In the genomic region with DNA sequence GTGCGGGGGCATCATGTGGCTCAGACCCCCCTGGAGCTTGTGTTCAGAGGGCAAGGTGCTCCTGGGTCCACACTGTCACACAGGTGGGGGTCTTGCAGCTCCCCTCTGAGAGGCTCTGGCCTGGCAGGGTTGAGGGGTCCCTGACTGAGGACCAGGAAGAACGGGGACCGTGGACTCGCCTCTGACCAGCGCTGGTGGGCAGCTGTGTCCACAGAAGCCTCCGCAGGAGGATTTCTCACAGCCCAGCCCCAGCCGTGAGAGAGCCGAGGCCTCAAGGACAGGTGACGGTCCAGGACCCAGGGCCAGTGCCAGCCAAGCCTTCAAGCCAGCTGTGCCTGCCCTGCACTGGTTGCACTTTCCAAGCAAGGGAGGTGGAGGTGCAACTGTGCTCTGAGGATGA, we compare ENCODE assay signal across 19 cellular contexts.
DNase-seq lines count a peak whose midpoint lies in the region; ATAC-seq and TF ChIP-seq lines count a peak whose summit lies in the region.
"Had no signal": no experiment of that assay in that cellular context is flagged by ENCODE, and none has a peak within 500 bp of the region (broad histone marks: within the 10 kb centered on the region; RNA-seq: fewer than 3 reads in every experiment).

No MANE protein-coding gene starts in this region.

- H3K4me3 ChIP-seq in right atrium auricular region (no peak overlapping the region), Panc1 (ENCODE audit: low read depth in 2 of 2, low read length in 2 of 2) (no peak overlapping the region), breast epithelium (no peak overlapping the region)
- H3K4me3 ChIP-seq: A549 had no signal

- DNase-seq in NCI-H2196 (lab: John Stamatoyannopoulos, UW; ENCODE audit: unreplicated experiment) (peak; percentile 12), NCI-H2196 treated with DMSO at 0.1 percent for 48 hours (lab: John Stamatoyannopoulos, UW; ENCODE audit: unreplicated experiment) (no peak), Right ventricle myocardium inferior (ENCODE audit: missing footprints) (peak; percentile 32), right atrium auricular region (ENCODE audit: low spot score) (no peak), Panc1 (ENCODE audit: low read depth, low spot score) (no peak), T1000 (lab: John Stamatoyannopoulos, UW) (no peak), breast epithelium (ENCODE audit: low spot score in 2 of 2) (no peak)
- DNase-seq: AML-193; Calu3; CD8-positive, alpha-beta T cell; DMS79 treated with DMSO at 0.1 percent for 48 hours; GF-D8; GOT3; H7; HFFc6 had no signal

- ATAC-seq in Right ventricle myocardium inferior (no peak), Panc1 (peak; percentile 10; the same call in 1 of the 2 replicates)
- ATAC-seq: CD8-positive, alpha-beta T cell; HCT116 had no signal

- no peaks in the 10 kb centered on the region for H3K4me1 ChIP-seq in right atrium auricular region
- H3K4me1 ChIP-seq in Panc1 (ENCODE audit: control insufficient read depth, insufficient read depth, low read length), result no peaks in the 10 kb centered on the region
- H3K4me1 ChIP-seq in breast epithelium, result no peaks in the 10 kb centered on the region
- H3K4me1 ChIP-seq: A549 had no signal

- no peak overlapping the region for H3K27ac ChIP-seq in right atrium auricular region
- no peak overlapping the region for H3K27ac ChIP-seq in Panc1 (ENCODE audit: low read length)
- no peak overlapping the region for H3K27ac ChIP-seq in breast epithelium
- H3K27ac ChIP-seq: 22Rv1, A549, HL-60 had no signal

- peaks cover 2 to 5% of the 10 kb centered on the region in 2 donors for H3K27me3 ChIP-seq in right atrium auricular region
- H3K27me3 ChIP-seq in Panc1 (ENCODE audit: control insufficient read depth, insufficient read depth, low read length), result peaks cover 2% of the 10 kb centered on the region; the same call in 1 of the 2 replicates
- H3K27me3 ChIP-seq in breast epithelium, result peaks cover 0 to 98% of the 10 kb centered on the region in 2 donors

- no peaks in the 10 kb centered on the region for H3K36me3 ChIP-seq in right atrium auricular region
- no peaks in the 10 kb centered on the region for H3K36me3 ChIP-seq in Panc1 (ENCODE audit: control insufficient read depth, insufficient read depth, low read length)
- H3K36me3 ChIP-seq in breast epithelium, result no peaks in the 10 kb centered on the region

- intact Hi-C loops in Right ventricle myocardium inferior (cut with DNase I) (no loop called here), Panc1 (cut with micrococcal nuclease; ENCODE audit: unreplicated experiment) (no loop called here), breast epithelium (cut with DNase I; ENCODE audit: low total_unique reads) (no loop called here)

- CTCF ChIA-PET in Panc1 (lab: Charles Lee), result no interaction called here

- BruUV-seq in Panc1 (replicated peaks; lab: Mats Ljungman, UMichigan), result no TSS peak

- in situ Hi-C loops in Panc1 (cut with HindIII; ENCODE audit: low pct_unique_long_range_greater_than_20kb, low sequenced_read_pairs), result no loop called here

- TF ChIP-seq CTCF in right atrium auricular region (IDR thresholded peaks at IDR 0.05) (no peak), Panc1 (IDR thresholded peaks at IDR 0.05) (no peak), breast epithelium (IDR thresholded peaks at IDR 0.05) (no peak)

- H3K9me3 ChIP-seq in right atrium auricular region (no peaks in the 10 kb centered on the region), Panc1 (ENCODE audit: control insufficient read depth, insufficient read depth, low read depth, low read length) (no peaks in the 10 kb centered on the region), breast epithelium (peaks cover 0 to 5% of the 10 kb centered on the region in 2 donors)
- H3K9me3 ChIP-seq: A549 had no signal

- no peak for TF ChIP-seq POLR2A in breast epithelium (IDR thresholded peaks at IDR 0.05)

- POLR2A ChIA-PET in Panc1 (lab: Charles Lee), result no interaction called here

Comparison
In these comparisons a context has a peak if more than half of its experiments do, and no peak if none do; other contexts are left out.
1. DNase-seq: peak in NCI-H2196 (single experiment) and Right ventricle myocardium inferior (single experiment); none in NCI-H2196 treated with DMSO at 0.1 percent for 48 hours (single experiment), right atrium auricular region (single experiment), Panc1 (single experiment), T1000 (single experiment) and breast epithelium (0 of 2).